17 cellular contexts compared by ENCODE assay signal in genomic region chr1:9763914-9764313, GRCh38. TPM values are rescaled to one million over a fixed set of nuclear protein-coding genes. Genes with fewer than 3 reads are reported as not detected.
DNase-seq lines count a peak whose midpoint lies in the region; ATAC-seq and TF ChIP-seq lines count a peak whose summit lies in the region.
"Had no signal": no experiment of that assay in that cellular context is flagged by ENCODE, and none has a peak within 500 bp of the region (broad histone marks: within the 10 kb centered on the region; RNA-seq: fewer than 3 reads in every experiment).

No MANE protein-coding gene starts in this region.

- H3K4me3 Mint-ChIP-seq in CD4-positive, CD25-positive, alpha-beta regulatory T cell = no peak overlapping the region
- H3K4me3 Mint-ChIP-seq in GM23338 = no peak overlapping the region
- H3K4me3 Mint-ChIP-seq in activated T-helper 1 cell treated with anti-CD3 and anti-CD28 coated beads, Interleukin-12 subunit alpha, Interleukin-12 subunit beta, Interleukin-2, Interleukin-4 antibody, amounts not matched to agents 30 ng/mL and 10 ng/mL and 1 ng/mL, durations not matched to agents 14 hours and 24 hours and 36 hours = no peak overlapping the region
- H3K4me3 Mint-ChIP-seq in nephron progenitor cell = no peak overlapping the region
- H3K4me3 Mint-ChIP-seq: B cell; CD8-positive, alpha-beta T cell had no signal

- H3K36me3 ChIP-seq in CD4-positive, CD25-positive, alpha-beta regulatory T cell (ENCODE audit: control insufficient read depth, insufficient read depth, low read length) = peaks cover 8% of the 10 kb centered on the region
- H3K36me3 ChIP-seq in GM23338 (ENCODE audit: insufficient read depth) (no peaks in the 10 kb centered on the region), WERI-Rb-1 (peaks cover 52% of the 10 kb centered on the region)

- peaks cover 5% of the 10 kb centered on the region; the same call in 1 of the 2 replicates for H3K9me2 ChIP-seq in GM23338 (ENCODE audit: insufficient read depth)

- H3K4me3 ChIP-seq in CD4-positive, CD25-positive, alpha-beta regulatory T cell (ENCODE audit: low read depth, low read length) = no peak overlapping the region
- H3K4me3 ChIP-seq in GM23338 = no peak overlapping the region
- H3K4me3 ChIP-seq in WERI-Rb-1 (ENCODE audit: low read depth, low read length) = no peak overlapping the region

- peaks cover 54% of the 10 kb centered on the region for H3K79me2 ChIP-seq in GM23338 (replicated peaks; ENCODE audit: insufficient read depth)

- H3K9me3 ChIP-seq in CD4-positive, CD25-positive, alpha-beta regulatory T cell (ENCODE audit: control insufficient read depth in 2 of 2, low read length in 2 of 2) = no peaks in the 10 kb centered on the region
- H3K9me3 ChIP-seq in WERI-Rb-1 (ENCODE audit: severe bottlenecking) = no peaks in the 10 kb centered on the region

- H3K4me1 ChIP-seq in CD4-positive, CD25-positive, alpha-beta regulatory T cell (ENCODE audit: control insufficient read depth, insufficient read depth, low read length, poor library complexity, severe bottlenecking) = no peaks in the 10 kb centered on the region
- peaks cover 44% of the 10 kb centered on the region for H3K4me1 ChIP-seq in GM23338 (ENCODE audit: insufficient read depth)

- DNase-seq in CD4-positive, CD25-positive, alpha-beta regulatory T cell = no peak
- DNase-seq in GM23338 (ENCODE audit: low spot score) (no peak), nephron progenitor cell (no peak), WERI-Rb-1 (no peak), medulla oblongata (ENCODE audit: extremely low spot score) (no peak)
- DNase-seq in activated T-helper 1 cell treated with anti-CD3 and anti-CD28 coated beads, Interleukin-12 subunit alpha, Interleukin-12 subunit beta, Interleukin-2, Interleukin-4 antibody, amounts not matched to agents 30 ng/mL and 10 ng/mL and 1 ng/mL, durations not matched to agents 14 hours and 24 hours and 36 hours (ENCODE audit: low spot score) = no peak
- no peak for DNase-seq in stimulated activated CD4-positive, alpha-beta T cell treated with anti-CD3 and anti-CD28 coated beads, Interleukin-2, amount 100 ng/mL, for 24 hours
- DNase-seq: CD8-positive, alpha-beta T cell; DMS79 treated with DMSO at 0.1 percent for 48 hours; HCEC 1CT; NCI-H1048; NCI-H146; NCI-H2081; NCI-H524; SHP77 treated with DMSO at 0.1 percent for 48 hours had no signal

- no peaks in the 10 kb centered on the region for H3K27me3 Mint-ChIP-seq in CD4-positive, CD25-positive, alpha-beta regulatory T cell
- H3K27me3 Mint-ChIP-seq in GM23338 (ENCODE audit: insufficient read depth, low read depth, poor library complexity) (peaks cover 13% of the 10 kb centered on the region), nephron progenitor cell (ENCODE audit: low read depth, poor library complexity) (no peaks in the 10 kb centered on the region)
- H3K27me3 Mint-ChIP-seq in activated T-helper 1 cell treated with anti-CD3 and anti-CD28 coated beads, Interleukin-12 subunit alpha, Interleukin-12 subunit beta, Interleukin-2, Interleukin-4 antibody, amounts not matched to agents 30 ng/mL and 10 ng/mL and 1 ng/mL, durations not matched to agents 14 hours and 24 hours and 36 hours (ENCODE audit: insufficient read depth) = no peaks in the 10 kb centered on the region
- H3K27me3 Mint-ChIP-seq: B cell had no signal

- no peak overlapping the region for H3K27ac ChIP-seq in CD4-positive, CD25-positive, alpha-beta regulatory T cell (ENCODE audit: insufficient read depth, low read length, poor library complexity, severe bottlenecking)
- H3K27ac ChIP-seq in GM23338 (ENCODE audit: low read depth) (0 out of 2 replicates have a peak overlapping the region, but pooled peaks have one; percentile 59), WERI-Rb-1 (no peak overlapping the region)

- H3K36me3 Mint-ChIP-seq in CD4-positive, CD25-positive, alpha-beta regulatory T cell = peaks cover 19% of the 10 kb centered on the region
- H3K36me3 Mint-ChIP-seq in GM23338 (ENCODE audit: low read depth) (peaks cover 20% of the 10 kb centered on the region), nephron progenitor cell (ENCODE audit: low read depth) (peaks cover 51% of the 10 kb centered on the region)
- peaks cover 12% of the 10 kb centered on the region for H3K36me3 Mint-ChIP-seq in activated T-helper 1 cell treated with anti-CD3 and anti-CD28 coated beads, Interleukin-12 subunit alpha, Interleukin-12 subunit beta, Interleukin-2, Interleukin-4 antibody, amounts not matched to agents 30 ng/mL and 10 ng/mL and 1 ng/mL, durations not matched to agents 14 hours and 24 hours and 36 hours (ENCODE audit: low read depth)

- no peak for TF ChIP-seq CTCF in GM23338 (conservative IDR thresholded peaks at IDR 0.05; ENCODE audit: low read depth in 2 of 2)
- no peak for TF ChIP-seq CTCF in nephron progenitor cell (IDR thresholded peaks at IDR 0.05)
- no peak for TF ChIP-seq CTCF in WERI-Rb-1 (IDR thresholded peaks at IDR 0.05; ENCODE audit: low read depth, low read length)

- H3K4me1 Mint-ChIP-seq in CD4-positive, CD25-positive, alpha-beta regulatory T cell = peaks cover 5 to 45% (median 19%) of the 10 kb centered on the region in 4 donors
- H3K4me1 Mint-ChIP-seq in GM23338 = peaks cover 50% of the 10 kb centered on the region
- peaks cover 5% of the 10 kb centered on the region for H3K4me1 Mint-ChIP-seq in activated T-helper 1 cell treated with anti-CD3 and anti-CD28 coated beads, Interleukin-12 subunit alpha, Interleukin-12 subunit beta, Interleukin-2, Interleukin-4 antibody, amounts not matched to agents 30 ng/mL and 10 ng/mL and 1 ng/mL, durations not matched to agents 14 hours and 24 hours and 36 hours (ENCODE audit: low read depth)
- H3K4me1 Mint-ChIP-seq in nephron progenitor cell = peaks cover 5% of the 10 kb centered on the region

- H3F3A ChIP-seq in GM23338 (replicated peaks; ENCODE audit: low read depth) = peaks cover 19% of the 10 kb centered on the region; the same call in 1 of the 2 replicates

- no peak overlapping the region for H2AFZ ChIP-seq in GM23338

- no peak overlapping the region for H3K4me2 ChIP-seq in GM23338

- no peaks in the 10 kb centered on the region for H3K27me3 ChIP-seq in CD4-positive, CD25-positive, alpha-beta regulatory T cell (ENCODE audit: control insufficient read depth, insufficient read depth, low read length)
- H3K27me3 ChIP-seq in GM23338 (ENCODE audit: insufficient read depth) (no peaks in the 10 kb centered on the region), WERI-Rb-1 (ENCODE audit: insufficient read depth, low read depth, severe bottlenecking) (no peaks in the 10 kb centered on the region)

- peak overlapping the region in 2 of 3 donors; percentile 57 to 71 for H3K27ac Mint-ChIP-seq in CD4-positive, CD25-positive, alpha-beta regulatory T cell
- H3K27ac Mint-ChIP-seq in GM23338 (no peak overlapping the region), nephron progenitor cell (peak overlapping the region; percentile 29)
- peak overlapping the region; percentile 58 for H3K27ac Mint-ChIP-seq in activated T-helper 1 cell treated with anti-CD3 and anti-CD28 coated beads, Interleukin-12 subunit alpha, Interleukin-12 subunit beta, Interleukin-2, Interleukin-4 antibody, amounts not matched to agents 30 ng/mL and 10 ng/mL and 1 ng/mL, durations not matched to agents 14 hours and 24 hours and 36 hours
- H3K27ac Mint-ChIP-seq: B cell; CD8-positive, alpha-beta T cell had no signal

- intact Hi-C loops in activated T-helper 1 cell treated with anti-CD3 and anti-CD28 coated beads, Interleukin-12 subunit alpha, Interleukin-12 subunit beta, Interleukin-2, Interleukin-4 antibody, amounts not matched to agents 30 ng/mL and 10 ng/mL and 1 ng/mL, durations not matched to agents 14 hours and 24 hours and 36 hours (cut with micrococcal nuclease) = no loop called here

- no peak for ATAC-seq in CD4-positive, CD25-positive, alpha-beta regulatory T cell (ENCODE audit: low read depth in 2 of 2)
- ATAC-seq in GM23338 = no peak; the same call in 2 of the 3 replicates
- ATAC-seq in HG03039 (IDR thresholded peaks at IDR 0.05; ENCODE audit: unreplicated experiment) = no peak
- ATAC-seq: CD8-positive, alpha-beta T cell had no signal

- H4K20me1 ChIP-seq in GM23338 (replicated peaks; ENCODE audit: insufficient read depth) = peaks cover 13% of the 10 kb centered on the region; the same call in 1 of the 2 replicates

- no peaks in the 10 kb centered on the region for H3K9me3 Mint-ChIP-seq in CD4-positive, CD25-positive, alpha-beta regulatory T cell
- H3K9me3 Mint-ChIP-seq in GM23338 = no peaks in the 10 kb centered on the region
- H3K9me3 Mint-ChIP-seq in activated T-helper 1 cell treated with anti-CD3 and anti-CD28 coated beads, Interleukin-12 subunit alpha, Interleukin-12 subunit beta, Interleukin-2, Interleukin-4 antibody, amounts not matched to agents 30 ng/mL and 10 ng/mL and 1 ng/mL, durations not matched to agents 14 hours and 24 hours and 36 hours = no peaks in the 10 kb centered on the region
- peaks cover under 1% of the 10 kb centered on the region for H3K9me3 Mint-ChIP-seq in nephron progenitor cell
- H3K9me3 Mint-ChIP-seq: CD8-positive, alpha-beta T cell had no signal

TF ChIP-seq in GM23338, 12 proteins besides CTCF, POLR2A, EP300 and RAD21 (continues in another document):
- TF ChIP-seq STAT1 (IDR thresholded peaks at IDR 0.05; ENCODE audit: unreplicated experiment) (no peak), ZNF331 (CRISPR knock-in tag; IDR thresholded peaks at IDR 0.05; ENCODE audit: low read depth) (no peak), EZH2 (IDR thresholded peaks at IDR 0.05; ENCODE audit: low read depth, unreplicated experiment) (no peak), ETS1 (IDR thresholded peaks at IDR 0.05) (no peak), EZH2phosphoT487 (IDR thresholded peaks at IDR 0.05; ENCODE audit: unreplicated experiment) (no peak)

RNA-seq across cellular contexts. Expression of gene CLSTN1, which starts 59.9 kb away (rescaled TPM):
- total RNA-seq in CD4-positive, CD25-positive, alpha-beta regulatory T cell = 106 TPM
- 10 to 100 TPM; 19.2 to 25.4 (median 22.3) TPM for polyA plus RNA-seq in CD4-positive, CD25-positive, alpha-beta regulatory T cell
- 56.4 and 66.2 TPM in 2 replicates for total RNA-seq in GM23338 (2014; rRNA removed; shearing (Covaris generic))
- 38.5 and 41.7 TPM in 2 replicates for polyA plus RNA-seq in GM23338 (2016; fragmentation: Nextera tagmentation; extraction: Ambion mirVana)
- 48.0 and 48.6 TPM in 2 replicates for total RNA-seq in activated T-helper 1 cell treated with anti-CD3 and anti-CD28 coated beads, Interleukin-12 subunit alpha, Interleukin-12 subunit beta, Interleukin-2, Interleukin-4 antibody, amounts not matched to agents 30 ng/mL and 10 ng/mL and 1 ng/mL, durations not matched to agents 14 hours and 24 hours and 36 hours
